In the genomic region with DNA sequence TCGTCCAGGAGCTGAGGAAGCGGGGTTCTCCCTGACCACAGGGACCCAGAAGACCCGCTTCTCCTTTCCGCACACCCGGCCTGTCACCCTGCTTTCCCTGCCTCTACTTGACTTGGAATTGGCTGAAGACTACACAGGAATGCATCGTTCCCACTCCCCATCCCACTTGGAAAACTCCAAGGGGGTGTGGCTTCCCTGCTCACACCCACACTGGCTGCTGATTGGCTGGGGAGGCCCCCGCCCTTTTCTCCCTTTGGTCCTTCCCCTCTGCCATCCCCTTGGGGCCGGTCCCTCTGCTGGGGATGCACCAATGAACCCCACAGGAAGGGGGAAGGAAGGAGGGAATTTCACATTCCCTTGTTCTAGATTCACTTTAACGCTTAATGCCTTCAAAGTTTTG, we compare ENCODE assay signal across 1 cellular context.
TF ChIP-seq lines count a peak whose summit lies in the region.

No MANE protein-coding gene starts in this region.

TF ChIP-seq in K562, 482 proteins besides CTCF, POLR2A, EP300 and RAD21 (continued from another document and continues in another):
- TF ChIP-seq, protein P1, sequence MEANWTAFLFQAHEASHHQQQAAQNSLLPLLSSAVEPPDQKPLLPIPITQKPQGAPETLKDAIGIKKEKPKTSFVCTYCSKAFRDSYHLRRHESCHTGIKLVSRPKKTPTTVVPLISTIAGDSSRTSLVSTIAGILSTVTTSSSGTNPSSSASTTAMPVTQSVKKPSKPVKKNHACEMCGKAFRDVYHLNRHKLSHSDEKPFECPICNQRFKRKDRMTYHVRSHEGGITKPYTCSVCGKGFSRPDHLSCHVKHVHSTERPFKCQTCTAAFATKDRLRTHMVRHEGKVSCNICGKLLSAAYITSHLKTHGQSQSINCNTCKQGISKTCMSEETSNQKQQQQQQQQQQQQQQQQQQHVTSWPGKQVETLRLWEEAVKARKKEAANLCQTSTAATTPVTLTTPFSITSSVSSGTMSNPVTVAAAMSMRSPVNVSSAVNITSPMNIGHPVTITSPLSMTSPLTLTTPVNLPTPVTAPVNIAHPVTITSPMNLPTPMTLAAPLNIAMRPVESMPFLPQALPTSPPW (CRISPR knock-in tag; IDR thresholded peaks at IDR 0.05) = peak; percentile 42; the same call in 1 of the 2 replicates
- TF ChIP-seq, protein P2, sequence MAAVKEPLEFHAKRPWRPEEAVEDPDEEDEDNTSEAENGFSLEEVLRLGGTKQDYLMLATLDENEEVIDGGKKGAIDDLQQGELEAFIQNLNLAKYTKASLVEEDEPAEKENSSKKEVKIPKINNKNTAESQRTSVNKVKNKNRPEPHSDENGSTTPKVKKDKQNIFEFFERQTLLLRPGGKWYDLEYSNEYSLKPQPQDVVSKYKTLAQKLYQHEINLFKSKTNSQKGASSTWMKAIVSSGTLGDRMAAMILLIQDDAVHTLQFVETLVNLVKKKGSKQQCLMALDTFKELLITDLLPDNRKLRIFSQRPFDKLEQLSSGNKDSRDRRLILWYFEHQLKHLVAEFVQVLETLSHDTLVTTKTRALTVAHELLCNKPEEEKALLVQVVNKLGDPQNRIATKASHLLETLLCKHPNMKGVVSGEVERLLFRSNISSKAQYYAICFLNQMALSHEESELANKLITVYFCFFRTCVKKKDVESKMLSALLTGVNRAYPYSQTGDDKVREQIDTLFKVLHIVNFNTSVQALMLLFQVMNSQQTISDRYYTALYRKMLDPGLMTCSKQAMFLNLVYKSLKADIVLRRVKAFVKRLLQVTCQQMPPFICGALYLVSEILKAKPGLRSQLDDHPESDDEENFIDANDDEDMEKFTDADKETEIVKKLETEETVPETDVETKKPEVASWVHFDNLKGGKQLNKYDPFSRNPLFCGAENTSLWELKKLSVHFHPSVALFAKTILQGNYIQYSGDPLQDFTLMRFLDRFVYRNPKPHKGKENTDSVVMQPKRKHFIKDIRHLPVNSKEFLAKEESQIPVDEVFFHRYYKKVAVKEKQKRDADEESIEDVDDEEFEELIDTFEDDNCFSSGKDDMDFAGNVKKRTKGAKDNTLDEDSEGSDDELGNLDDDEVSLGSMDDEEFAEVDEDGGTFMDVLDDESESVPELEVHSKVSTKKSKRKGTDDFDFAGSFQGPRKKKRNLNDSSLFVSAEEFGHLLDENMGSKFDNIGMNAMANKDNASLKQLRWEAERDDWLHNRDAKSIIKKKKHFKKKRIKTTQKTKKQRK (IDR thresholded peaks at IDR 0.05; ENCODE audit: borderline replicate concordance, low read depth, low read length) = no peak
- TF ChIP-seq, protein P3, sequence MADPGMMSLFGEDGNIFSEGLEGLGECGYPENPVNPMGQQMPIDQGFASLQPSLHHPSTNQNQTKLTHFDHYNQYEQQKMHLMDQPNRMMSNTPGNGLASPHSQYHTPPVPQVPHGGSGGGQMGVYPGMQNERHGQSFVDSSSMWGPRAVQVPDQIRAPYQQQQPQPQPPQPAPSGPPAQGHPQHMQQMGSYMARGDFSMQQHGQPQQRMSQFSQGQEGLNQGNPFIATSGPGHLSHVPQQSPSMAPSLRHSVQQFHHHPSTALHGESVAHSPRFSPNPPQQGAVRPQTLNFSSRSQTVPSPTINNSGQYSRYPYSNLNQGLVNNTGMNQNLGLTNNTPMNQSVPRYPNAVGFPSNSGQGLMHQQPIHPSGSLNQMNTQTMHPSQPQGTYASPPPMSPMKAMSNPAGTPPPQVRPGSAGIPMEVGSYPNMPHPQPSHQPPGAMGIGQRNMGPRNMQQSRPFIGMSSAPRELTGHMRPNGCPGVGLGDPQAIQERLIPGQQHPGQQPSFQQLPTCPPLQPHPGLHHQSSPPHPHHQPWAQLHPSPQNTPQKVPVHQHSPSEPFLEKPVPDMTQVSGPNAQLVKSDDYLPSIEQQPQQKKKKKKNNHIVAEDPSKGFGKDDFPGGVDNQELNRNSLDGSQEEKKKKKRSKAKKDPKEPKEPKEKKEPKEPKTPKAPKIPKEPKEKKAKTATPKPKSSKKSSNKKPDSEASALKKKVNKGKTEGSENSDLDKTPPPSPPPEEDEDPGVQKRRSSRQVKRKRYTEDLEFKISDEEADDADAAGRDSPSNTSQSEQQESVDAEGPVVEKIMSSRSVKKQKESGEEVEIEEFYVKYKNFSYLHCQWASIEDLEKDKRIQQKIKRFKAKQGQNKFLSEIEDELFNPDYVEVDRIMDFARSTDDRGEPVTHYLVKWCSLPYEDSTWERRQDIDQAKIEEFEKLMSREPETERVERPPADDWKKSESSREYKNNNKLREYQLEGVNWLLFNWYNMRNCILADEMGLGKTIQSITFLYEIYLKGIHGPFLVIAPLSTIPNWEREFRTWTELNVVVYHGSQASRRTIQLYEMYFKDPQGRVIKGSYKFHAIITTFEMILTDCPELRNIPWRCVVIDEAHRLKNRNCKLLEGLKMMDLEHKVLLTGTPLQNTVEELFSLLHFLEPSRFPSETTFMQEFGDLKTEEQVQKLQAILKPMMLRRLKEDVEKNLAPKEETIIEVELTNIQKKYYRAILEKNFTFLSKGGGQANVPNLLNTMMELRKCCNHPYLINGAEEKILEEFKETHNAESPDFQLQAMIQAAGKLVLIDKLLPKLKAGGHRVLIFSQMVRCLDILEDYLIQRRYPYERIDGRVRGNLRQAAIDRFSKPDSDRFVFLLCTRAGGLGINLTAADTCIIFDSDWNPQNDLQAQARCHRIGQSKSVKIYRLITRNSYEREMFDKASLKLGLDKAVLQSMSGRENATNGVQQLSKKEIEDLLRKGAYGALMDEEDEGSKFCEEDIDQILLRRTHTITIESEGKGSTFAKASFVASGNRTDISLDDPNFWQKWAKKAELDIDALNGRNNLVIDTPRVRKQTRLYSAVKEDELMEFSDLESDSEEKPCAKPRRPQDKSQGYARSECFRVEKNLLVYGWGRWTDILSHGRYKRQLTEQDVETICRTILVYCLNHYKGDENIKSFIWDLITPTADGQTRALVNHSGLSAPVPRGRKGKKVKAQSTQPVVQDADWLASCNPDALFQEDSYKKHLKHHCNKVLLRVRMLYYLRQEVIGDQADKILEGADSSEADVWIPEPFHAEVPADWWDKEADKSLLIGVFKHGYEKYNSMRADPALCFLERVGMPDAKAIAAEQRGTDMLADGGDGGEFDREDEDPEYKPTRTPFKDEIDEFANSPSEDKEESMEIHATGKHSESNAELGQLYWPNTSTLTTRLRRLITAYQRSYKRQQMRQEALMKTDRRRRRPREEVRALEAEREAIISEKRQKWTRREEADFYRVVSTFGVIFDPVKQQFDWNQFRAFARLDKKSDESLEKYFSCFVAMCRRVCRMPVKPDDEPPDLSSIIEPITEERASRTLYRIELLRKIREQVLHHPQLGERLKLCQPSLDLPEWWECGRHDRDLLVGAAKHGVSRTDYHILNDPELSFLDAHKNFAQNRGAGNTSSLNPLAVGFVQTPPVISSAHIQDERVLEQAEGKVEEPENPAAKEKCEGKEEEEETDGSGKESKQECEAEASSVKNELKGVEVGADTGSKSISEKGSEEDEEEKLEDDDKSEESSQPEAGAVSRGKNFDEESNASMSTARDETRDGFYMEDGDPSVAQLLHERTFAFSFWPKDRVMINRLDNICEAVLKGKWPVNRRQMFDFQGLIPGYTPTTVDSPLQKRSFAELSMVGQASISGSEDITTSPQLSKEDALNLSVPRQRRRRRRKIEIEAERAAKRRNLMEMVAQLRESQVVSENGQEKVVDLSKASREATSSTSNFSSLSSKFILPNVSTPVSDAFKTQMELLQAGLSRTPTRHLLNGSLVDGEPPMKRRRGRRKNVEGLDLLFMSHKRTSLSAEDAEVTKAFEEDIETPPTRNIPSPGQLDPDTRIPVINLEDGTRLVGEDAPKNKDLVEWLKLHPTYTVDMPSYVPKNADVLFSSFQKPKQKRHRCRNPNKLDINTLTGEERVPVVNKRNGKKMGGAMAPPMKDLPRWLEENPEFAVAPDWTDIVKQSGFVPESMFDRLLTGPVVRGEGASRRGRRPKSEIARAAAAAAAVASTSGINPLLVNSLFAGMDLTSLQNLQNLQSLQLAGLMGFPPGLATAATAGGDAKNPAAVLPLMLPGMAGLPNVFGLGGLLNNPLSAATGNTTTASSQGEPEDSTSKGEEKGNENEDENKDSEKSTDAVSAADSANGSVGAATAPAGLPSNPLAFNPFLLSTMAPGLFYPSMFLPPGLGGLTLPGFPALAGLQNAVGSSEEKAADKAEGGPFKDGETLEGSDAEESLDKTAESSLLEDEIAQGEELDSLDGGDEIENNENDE (IDR thresholded peaks at IDR 0.05; ENCODE audit: low read depth, low read length) = no peak
- TF ChIP-seq ETS2 (tag; IDR thresholded peaks at IDR 0.05; ENCODE audit: borderline replicate concordance, poor library complexity, severe bottlenecking) (no peak), ZKSCAN3 (CRISPR knock-in tag; IDR thresholded peaks at IDR 0.05) (no peak), STAT5B (CRISPR knock-in tag; IDR thresholded peaks at IDR 0.05) (no peak), ATF7 (IDR thresholded peaks at IDR 0.05) (peak; percentile 89), NFYB (IDR thresholded peaks at IDR 0.05; ENCODE audit: extremely low read depth, insufficient read length) (peak; percentile 84), ARNT (IDR thresholded peaks at IDR 0.05) (no peak), POLR2G (IDR thresholded peaks at IDR 0.05; ENCODE audit: low read depth, low read length) (peak; percentile 40; the same call in 1 of the 2 replicates), FOSL1 (tag; conservative IDR thresholded peaks at IDR 0.05) (no peak), SP2 (IDR thresholded peaks at IDR 0.05; ENCODE audit: extremely low read depth, low read depth, low read length, poor library complexity, severe bottlenecking) (peak; percentile 26), RBM34 (IDR thresholded peaks at IDR 0.05; ENCODE audit: borderline replicate concordance, insufficient read depth, low read length) (no peak), RBM25 (IDR thresholded peaks at IDR 0.05; ENCODE audit: low read depth, low read length, severe bottlenecking) (no peak), E2F3 (CRISPR knock-in tag; IDR thresholded peaks at IDR 0.05) (no peak), ZNF232 (CRISPR knock-in tag; IDR thresholded peaks at IDR 0.05) (no peak), CBX1 (IDR thresholded peaks at IDR 0.05; ENCODE audit: low read depth) (no peak), POLR2AphosphoS5 (IDR thresholded peaks at IDR 0.05; ENCODE audit: control insufficient read depth, insufficient read depth, low read depth, low read length) (peak; percentile 56), ZNF436 (CRISPR knock-in tag; IDR thresholded peaks at IDR 0.05) (no peak), ZNF316 (IDR thresholded peaks at IDR 0.05) (no peak), FOXA3 (CRISPR knock-in tag; conservative IDR thresholded peaks at IDR 0.05 in 1 of 2, IDR thresholded peaks at IDR 0.05 in 1 of 2) (no peak), ZBTB17 (CRISPR knock-in tag; IDR thresholded peaks at IDR 0.05) (no peak), XRCC4 (IDR thresholded peaks at IDR 0.05; ENCODE audit: extremely low read depth, insufficient read depth, insufficient read length) (no peak)
- TF ChIP-seq, protein P4, sequence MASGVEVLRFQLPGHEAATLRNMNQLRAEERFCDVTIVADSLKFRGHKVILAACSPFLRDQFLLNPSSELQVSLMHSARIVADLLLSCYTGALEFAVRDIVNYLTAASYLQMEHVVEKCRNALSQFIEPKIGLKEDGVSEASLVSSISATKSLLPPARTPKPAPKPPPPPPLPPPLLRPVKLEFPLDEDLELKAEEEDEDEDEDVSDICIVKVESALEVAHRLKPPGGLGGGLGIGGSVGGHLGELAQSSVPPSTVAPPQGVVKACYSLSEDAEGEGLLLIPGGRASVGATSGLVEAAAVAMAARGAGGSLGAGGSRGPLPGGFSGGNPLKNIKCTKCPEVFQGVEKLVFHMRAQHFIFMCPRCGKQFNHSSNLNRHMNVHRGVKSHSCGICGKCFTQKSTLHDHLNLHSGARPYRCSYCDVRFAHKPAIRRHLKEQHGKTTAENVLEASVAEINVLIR (CRISPR knock-in tag; IDR thresholded peaks at IDR 0.05) = no peak
- TF ChIP-seq, protein P5, sequence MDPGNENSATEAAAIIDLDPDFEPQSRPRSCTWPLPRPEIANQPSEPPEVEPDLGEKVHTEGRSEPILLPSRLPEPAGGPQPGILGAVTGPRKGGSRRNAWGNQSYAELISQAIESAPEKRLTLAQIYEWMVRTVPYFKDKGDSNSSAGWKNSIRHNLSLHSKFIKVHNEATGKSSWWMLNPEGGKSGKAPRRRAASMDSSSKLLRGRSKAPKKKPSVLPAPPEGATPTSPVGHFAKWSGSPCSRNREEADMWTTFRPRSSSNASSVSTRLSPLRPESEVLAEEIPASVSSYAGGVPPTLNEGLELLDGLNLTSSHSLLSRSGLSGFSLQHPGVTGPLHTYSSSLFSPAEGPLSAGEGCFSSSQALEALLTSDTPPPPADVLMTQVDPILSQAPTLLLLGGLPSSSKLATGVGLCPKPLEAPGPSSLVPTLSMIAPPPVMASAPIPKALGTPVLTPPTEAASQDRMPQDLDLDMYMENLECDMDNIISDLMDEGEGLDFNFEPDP (CRISPR knock-in tag; IDR thresholded peaks at IDR 0.05) = no peak
- TF ChIP-seq, protein P6, sequence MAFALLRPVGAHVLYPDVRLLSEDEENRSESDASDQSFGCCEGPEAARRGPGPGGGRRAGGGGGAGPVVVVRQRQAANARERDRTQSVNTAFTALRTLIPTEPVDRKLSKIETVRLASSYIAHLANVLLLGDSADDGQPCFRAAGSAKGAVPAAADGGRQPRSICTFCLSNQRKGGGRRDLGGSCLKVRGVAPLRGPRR (CRISPR knock-in tag; IDR thresholded peaks at IDR 0.05) = no peak
- TF ChIP-seq, protein P7, sequence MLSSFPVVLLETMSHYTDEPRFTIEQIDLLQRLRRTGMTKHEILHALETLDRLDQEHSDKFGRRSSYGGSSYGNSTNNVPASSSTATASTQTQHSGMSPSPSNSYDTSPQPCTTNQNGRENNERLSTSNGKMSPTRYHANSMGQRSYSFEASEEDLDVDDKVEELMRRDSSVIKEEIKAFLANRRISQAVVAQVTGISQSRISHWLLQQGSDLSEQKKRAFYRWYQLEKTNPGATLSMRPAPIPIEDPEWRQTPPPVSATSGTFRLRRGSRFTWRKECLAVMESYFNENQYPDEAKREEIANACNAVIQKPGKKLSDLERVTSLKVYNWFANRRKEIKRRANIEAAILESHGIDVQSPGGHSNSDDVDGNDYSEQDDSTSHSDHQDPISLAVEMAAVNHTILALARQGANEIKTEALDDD (IDR thresholded peaks at IDR 0.05) = no peak
- TF ChIP-seq, protein P8, sequence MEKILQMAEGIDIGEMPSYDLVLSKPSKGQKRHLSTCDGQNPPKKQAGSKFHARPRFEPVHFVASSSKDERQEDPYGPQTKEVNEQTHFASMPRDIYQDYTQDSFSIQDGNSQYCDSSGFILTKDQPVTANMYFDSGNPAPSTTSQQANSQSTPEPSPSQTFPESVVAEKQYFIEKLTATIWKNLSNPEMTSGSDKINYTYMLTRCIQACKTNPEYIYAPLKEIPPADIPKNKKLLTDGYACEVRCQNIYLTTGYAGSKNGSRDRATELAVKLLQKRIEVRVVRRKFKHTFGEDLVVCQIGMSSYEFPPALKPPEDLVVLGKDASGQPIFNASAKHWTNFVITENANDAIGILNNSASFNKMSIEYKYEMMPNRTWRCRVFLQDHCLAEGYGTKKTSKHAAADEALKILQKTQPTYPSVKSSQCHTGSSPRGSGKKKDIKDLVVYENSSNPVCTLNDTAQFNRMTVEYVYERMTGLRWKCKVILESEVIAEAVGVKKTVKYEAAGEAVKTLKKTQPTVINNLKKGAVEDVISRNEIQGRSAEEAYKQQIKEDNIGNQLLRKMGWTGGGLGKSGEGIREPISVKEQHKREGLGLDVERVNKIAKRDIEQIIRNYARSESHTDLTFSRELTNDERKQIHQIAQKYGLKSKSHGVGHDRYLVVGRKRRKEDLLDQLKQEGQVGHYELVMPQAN (IDR thresholded peaks at IDR 0.05; ENCODE audit: borderline replicate concordance) = no peak
